In genomic region chr1:183633676-183634343, GRCh38 we compare ENCODE assay signal across 8 cellular contexts. TPM values are rescaled to one million over a fixed set of nuclear protein-coding genes. Genes with fewer than 3 reads are reported as not detected.
DNase-seq lines count a peak whose midpoint lies in the region; ATAC-seq and TF ChIP-seq lines count a peak whose summit lies in the region.

No MANE protein-coding gene starts in this region.

- ATAC-seq in HG02610 (IDR thresholded peaks at IDR 0.05; ENCODE audit: unreplicated experiment) = peak; percentile 43

- TF ChIP-seq POLR2A in ovary (IDR thresholded peaks at IDR 0.05) = no peak

- no peak for TF ChIP-seq EP300 in ovary (IDR thresholded peaks at IDR 0.05)

- H3K4me1 ChIP-seq in ovary (ENCODE audit: insufficient read depth) = peaks cover 6% of the 10 kb centered on the region

- CTCF ChIA-PET in GM10248 (lab: Yijun Ruan, JAX) = interaction anchor here (0.6 to 7.0 kb wide), 18 partner anchors 8 to 281 kb away, joined by 3 to 47 read pairs (median 8); no protein-coding TSS in a partner anchor

- no peaks in the 10 kb centered on the region for H3K36me3 ChIP-seq in ovary

- H3K4me3 ChIP-seq in AG10803 (ENCODE audit: low read length) = peak overlapping the region; percentile 80
- peak overlapping the region; percentile 89 for H3K4me3 ChIP-seq in fibroblast of pulmonary artery (replicated peaks; ENCODE audit: low read depth, low read length)
- H3K4me3 ChIP-seq in ovary = peak overlapping the region; percentile 93

- intact Hi-C loops in ovary (cut with DNase I) = no loop called here

- WGBS in ovary, 3 donors = 0% methylated on average over 1 of the region's 1 CpG

- H3K27me3 ChIP-seq in ovary = no peaks in the 10 kb centered on the region

- DNase-seq in AG10803 (ENCODE audit: low read depth) = peak; percentile 89
- DNase-seq in GM10248 (ENCODE audit: extremely low spot score) = peak; percentile 37
- peak; percentile 30 for DNase-seq in NCI-H1105 (lab: John Stamatoyannopoulos, UW)
- peak; percentile 92 for DNase-seq in fibroblast of pulmonary artery (ENCODE audit: low read depth)
- no peak for DNase-seq in ovary
- no peak for DNase-seq in GM19240 (ENCODE audit: insufficient read length, low spot score)

- H3K9me3 ChIP-seq in ovary = no peaks in the 10 kb centered on the region

- POLR2A ChIA-PET in GM10248 (lab: Yijun Ruan, JAX) = interaction anchor here (1.0 kb wide), 1 partner anchor 22 kb away, joined by 3 read pairs; no protein-coding TSS in a partner anchor

- TF ChIP-seq CTCF in AG10803 (conservative IDR thresholded peaks at IDR 0.05; ENCODE audit: low read length) = peak; percentile 66
- TF ChIP-seq CTCF in GM10248 (IDR thresholded peaks at IDR 0.05; ENCODE audit: control extremely low read depth, extremely low read depth, low read depth, missing control alignments) = peak; percentile 13
- TF ChIP-seq CTCF in VCaP (conservative IDR thresholded peaks at IDR 0.05) = peak; percentile 70
- TF ChIP-seq CTCF in fibroblast of pulmonary artery (IDR thresholded peaks at IDR 0.05; ENCODE audit: low read length, missing control alignments) = peak; percentile 61
- TF ChIP-seq CTCF in ovary (IDR thresholded peaks at IDR 0.05) = peak in 2 of 3 donors; percentile 4 to 33

- H3K27ac ChIP-seq in VCaP = peak overlapping the region; percentile 86; the same call in 1 of the 2 replicates
- no peak overlapping the region for H3K27ac ChIP-seq in ovary

RNA-seq across cellular contexts. Expression of gene ARPC5, which starts 1.8 kb away (rescaled TPM):
- 10 to 100 TPM; 41.8 to 84.6 (median 61.4) TPM for total RNA-seq in ovary
- 100 to 1,000 TPM in 1 of 2 donors, 10 to 100 TPM in 1; 64.1 to 104 TPM for polyA plus RNA-seq in ovary

RNA-seq across cellular contexts. Expression of gene APOBEC4, which starts 19.3 kb away (rescaled TPM):
- total RNA-seq in ovary = 1 to 10 TPM in 1 of 7 donors, under 1 TPM in 3, not detected in 3; 0.12 to 2.0 (median 0.46) TPM
- not detected for polyA plus RNA-seq in ovary

RNA-seq across cellular contexts. Expression of gene NCF2, which starts 43.6 kb away (rescaled TPM):
- 10 to 100 TPM in 1 of 7 donors, 1 to 10 TPM in 6; 1.9 to 11.7 (median 3.2) TPM for total RNA-seq in ovary
- 10 to 100 TPM in 1 of 2 donors, 1 to 10 TPM in 1; 2.5 to 15.9 TPM for polyA plus RNA-seq in ovary

Comparison
In these comparisons a context has a peak if more than half of its experiments do, and no peak if none do; other contexts are left out.
1. DNase-seq: peak in AG10803 (single experiment), GM10248 (single experiment), NCI-H1105 (single experiment) and fibroblast of pulmonary artery (single experiment); none in ovary (0 of 5) and GM19240 (single experiment).
2. CTCF ChIP-seq: peak in every context shown above with its lines; median percentile 70 in VCaP; 66 in AG10803; 61 in fibroblast of pulmonary artery; 18 in ovary; 13 in GM10248.
3. Peak in every context shown above with its lines, with median percentiles within 50 percentile points of each other: H3K4me3 ChIP-seq.